Comparison of ENCODE assay signal across 10 cellular contexts in the genomic region with DNA sequence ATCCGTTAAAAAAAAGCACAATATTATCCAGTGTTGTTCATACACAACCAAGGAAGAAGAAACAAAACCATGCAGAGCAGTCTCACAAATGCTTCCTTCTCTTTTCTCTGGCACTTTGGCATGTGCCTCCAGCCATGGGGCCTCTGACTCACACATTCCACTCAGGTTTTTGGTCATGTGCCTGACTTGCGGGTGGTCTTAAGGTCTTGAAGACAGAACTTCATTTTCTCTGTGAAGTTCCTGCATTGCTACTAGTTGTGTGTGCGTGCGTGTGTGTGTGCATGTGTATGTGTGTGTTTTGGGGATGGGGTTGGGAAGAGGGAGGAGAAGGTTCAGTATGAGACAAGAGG.
A peak's percentile ranks its signal among the peaks of the same experiment; 100 is the strongest.
DNase-seq lines count a peak whose midpoint lies in the region; ATAC-seq, FAIRE-seq and TF ChIP-seq lines count a peak whose summit lies in the region.
"Had no signal": no experiment of that assay in that cellular context is flagged by ENCODE, and none has a peak within 500 bp of the region (broad histone marks: within the 10 kb centered on the region; RNA-seq: fewer than 3 reads in every experiment).

No MANE protein-coding gene starts in this region.

- H3K36me3 ChIP-seq in pancreas (no peaks in the 10 kb centered on the region), HAP-1 (replicated peaks) (no peaks in the 10 kb centered on the region)

- in situ Hi-C loops in SK-MEL-5 (cut with HindIII; ENCODE audit: low pct_unique_long_range_greater_than_20kb, low sequenced_read_pairs): no loop called here
- in situ Hi-C loops in HAP-1 (cut with MboI; ENCODE audit: low sequenced_read_pairs): no loop called here

- H3K9me3 ChIP-seq in pancreas (no peaks in the 10 kb centered on the region), HAP-1 (no peaks in the 10 kb centered on the region)

- H3K27me3 ChIP-seq in pancreas: no peaks in the 10 kb centered on the region
- no peaks in the 10 kb centered on the region for H3K27me3 ChIP-seq in HAP-1 (ENCODE audit: low read depth)

- no peaks in the 10 kb centered on the region for H3K4me1 ChIP-seq in pancreas
- no peaks in the 10 kb centered on the region for H3K4me1 ChIP-seq in HAP-1

- peak in 3 of 4 donors; percentile 36 to 85 (median 74) for ATAC-seq in pancreas

- H3K27ac ChIP-seq in pancreas: peak overlapping the region in 1 of 4 donors; percentile 23

- H3K4me3 ChIP-seq in fibroblast of villous mesenchyme (ENCODE audit: low read depth, low read length) (no peak overlapping the region), pancreas (no peak overlapping the region), HAP-1 (no peak overlapping the region)

- no peak for FAIRE-seq in pancreas (lab: Jason Lieb, UNC)
- FAIRE-seq: TTC549 had no signal

- no peak for TF ChIP-seq CTCF in fibroblast of villous mesenchyme (IDR thresholded peaks at IDR 0.05; ENCODE audit: insufficient read depth, low read depth, low read length)
- TF ChIP-seq CTCF in pancreas (IDR thresholded peaks at IDR 0.05): no peak

- intact Hi-C loops in pancreas (cut with DNase I): no loop called here

- DNase-seq in GDM1 (lab: John Stamatoyannopoulos, UW) (peak; percentile 13), SK-MEL-5 (ENCODE audit: low read depth, low spot score) (peak; percentile 100), fibroblast of villous mesenchyme (ENCODE audit: low read depth) (peak; percentile 47), pancreas (peak in 3 of 6 donors; percentile 7 to 41 (median 9)), HAP-1 (ENCODE audit: low spot score in 2 of 2) (no peak), putamen (ENCODE audit: low spot score) (no peak), DMS79 (lab: John Stamatoyannopoulos, UW) (no peak), cortex of kidney (lab: John Stamatoyannopoulos, UW) (no peak)
- DNase-seq: NCI-H187 had no signal

- WGBS in pancreas, 2 donors: 77 to 86% methylated on average over 4 of the region's 4 CpGs

Comparison
In these comparisons a context has a peak if more than half of its experiments do, and no peak if none do; other contexts are left out.
1. DNase-seq: peak in GDM1 (single experiment), SK-MEL-5 (single experiment) and fibroblast of villous mesenchyme (single experiment); none in HAP-1 (0 of 2), putamen (single experiment), DMS79 (single experiment) and cortex of kidney (single experiment).